17 cellular contexts compared by ENCODE assay signal in genomic region chr2:173922068-173922467, GRCh38.
"Had no signal": no experiment of that assay in that cellular context is flagged by ENCODE, and none has a peak within 500 bp of the region (broad histone marks: within the 10 kb centered on the region; RNA-seq: fewer than 3 reads in every experiment).

No MANE protein-coding gene starts in this region.

- H3K27me3 Mint-ChIP-seq: activated naive CD8-positive, alpha-beta T cell treated with anti-CD3 and anti-CD28 coated beads, Interleukin-2, amount 10 ng/mL, durations not matched to agents 7 days and 5 days had no signal

- H3K9me3 ChIP-seq: ascending aorta, esophagus squamous epithelium, left ventricle myocardium inferior, right atrium auricular region, thyroid gland, uterus had no signal

- H3K27ac Mint-ChIP-seq: activated naive CD8-positive, alpha-beta T cell treated with anti-CD3 and anti-CD28 coated beads, Interleukin-2, amount 10 ng/mL, durations not matched to agents 7 days and 5 days; activated T-helper 1 cell treated with anti-CD3 and anti-CD28 coated beads, Interleukin-12 subunit alpha, Interleukin-12 subunit beta, Interleukin-2, Interleukin-4 antibody, amounts not matched to agents 30 ng/mL and 10 ng/mL and 1 ng/mL, durations not matched to agents 14 hours and 24 hours and 36 hours had no signal

- H3K27me3 ChIP-seq: ascending aorta, dorsolateral prefrontal cortex, esophagus squamous epithelium, right atrium auricular region, thyroid gland, uterus had no signal

- H3K36me3 ChIP-seq: right atrium auricular region, uterus had no signal

- H3K4me3 Mint-ChIP-seq: activated naive CD8-positive, alpha-beta T cell treated with anti-CD3 and anti-CD28 coated beads, Interleukin-2, amount 10 ng/mL, durations not matched to agents 7 days and 5 days; activated T-helper 1 cell treated with anti-CD3 and anti-CD28 coated beads, Interleukin-12 subunit alpha, Interleukin-12 subunit beta, Interleukin-2, Interleukin-4 antibody, amounts not matched to agents 30 ng/mL and 10 ng/mL and 1 ng/mL, durations not matched to agents 14 hours and 24 hours and 36 hours had no signal

- H3K4me3 ChIP-seq: ascending aorta, dorsolateral prefrontal cortex, esophagus squamous epithelium, left ventricle myocardium inferior, right atrium auricular region, skin epidermis, thyroid gland, uterus had no signal

- H3K27ac ChIP-seq: ascending aorta, esophagus squamous epithelium, left ventricle myocardium inferior, right atrium auricular region, skin epidermis, thyroid gland, uterus had no signal

- DNase-seq: activated CD4-positive, alpha-beta T cell treated with anti-CD3 and anti-CD28 coated beads, Interleukin-2, amount 50 U/mL, for 4 hours; activated CD4-positive, CD25-positive, alpha-beta regulatory T cell; activated naive CD8-positive, alpha-beta T cell treated with anti-CD3 and anti-CD28 coated beads, Interleukin-2, amount 10 ng/mL, durations not matched to agents 7 days and 5 days; dorsolateral prefrontal cortex; esophagus squamous epithelium; foreskin fibroblast; glutamatergic neuron; left ventricle myocardium inferior; mesenchymal stem cell; stimulated activated CD4-positive, alpha-beta T cell treated with anti-CD3 and anti-CD28 coated beads, Interleukin-4, amount 100 ng/mL, for 4 hours; T-helper 2 cell; thyroid gland; uterus had no signal

- H3K9me3 Mint-ChIP-seq: activated naive CD8-positive, alpha-beta T cell treated with anti-CD3 and anti-CD28 coated beads, Interleukin-2, amount 10 ng/mL, durations not matched to agents 7 days and 5 days; activated T-helper 1 cell treated with anti-CD3 and anti-CD28 coated beads, Interleukin-12 subunit alpha, Interleukin-12 subunit beta, Interleukin-2, Interleukin-4 antibody, amounts not matched to agents 30 ng/mL and 10 ng/mL and 1 ng/mL, durations not matched to agents 14 hours and 24 hours and 36 hours had no signal
